ENCODE assay signal across 11 cellular contexts in genomic region chr1:214548988-214549387, GRCh38. TPM values are rescaled to one million over a fixed set of nuclear protein-coding genes. Genes with fewer than 3 reads are reported as not detected.
DNase-seq lines count a peak whose midpoint lies in the region; ATAC-seq and TF ChIP-seq lines count a peak whose summit lies in the region.
"Had no signal": no experiment of that assay in that cellular context is flagged by ENCODE, and none has a peak within 500 bp of the region (broad histone marks: within the 10 kb centered on the region; RNA-seq: fewer than 3 reads in every experiment).

No MANE protein-coding gene starts in this region.

- no peaks in the 10 kb centered on the region for H3K9me3 ChIP-seq in esophagus squamous epithelium
- H3K9me3 ChIP-seq in aorta (ENCODE audit: control insufficient read depth, low read length), result no peaks in the 10 kb centered on the region

- peaks cover 10 to 69% (median 12%) of the 10 kb centered on the region in 3 donors for H3K4me1 ChIP-seq in esophagus squamous epithelium
- H3K4me1 ChIP-seq in aorta (ENCODE audit: control insufficient read depth in 1 of 2, insufficient read depth in 2 of 2, low read length in 2 of 2), result peaks cover 3 to 7% of the 10 kb centered on the region in 2 donors

- intact Hi-C loops in esophagus squamous epithelium (cut with DNase I) (no loop called here), aorta (cut with DNase I) (no loop called here)

- peaks cover 0 to 6% (median 0%) of the 10 kb centered on the region in 4 donors for H3K27me3 ChIP-seq in esophagus squamous epithelium
- no peaks in the 10 kb centered on the region for H3K27me3 ChIP-seq in aorta (ENCODE audit: control insufficient read depth in 1 of 2, insufficient read depth in 2 of 2, low read length in 1 of 2)

- peaks cover 53% of the 10 kb centered on the region for H3K4me1 Mint-ChIP-seq in neural crest cell

- TF ChIP-seq CTCF in esophagus squamous epithelium (IDR thresholded peaks at IDR 0.05), result no peak
- no peak for TF ChIP-seq CTCF in neural crest cell (conservative IDR thresholded peaks at IDR 0.05)

- DNase-seq in COLO829 (ENCODE audit: low spot score), result peak; percentile 61
- DNase-seq in NCI-H2029 treated with DMSO at 0.1 percent for 48 hours (lab: John Stamatoyannopoulos, UW), result peak; percentile 41
- DNase-seq in esophagus squamous epithelium (lab: John Stamatoyannopoulos, UW), result no peak
- DNase-seq in neural crest cell (ENCODE audit: low read depth, low spot score), result no peak
- DNase-seq in activated effector memory CD4-positive, alpha-beta T cell treated with Interleukin-2 at 50 U/mL for 16 hours, result no peak
- DNase-seq in NCI-H187 (lab: John Stamatoyannopoulos, UW), result no peak
- DNase-seq in aorta, result no peak
- DNase-seq: activated CD4-positive, CD25-positive, alpha-beta regulatory T cell; naive B cell; NCI-H1105 treated with DMSO at 0.1 percent for 48 hours had no signal

- H3K4me3 ChIP-seq in esophagus squamous epithelium (peak overlapping the region in 3 of 4 donors; percentile 75 to 89 (median 80)), aorta (ENCODE audit: low read length in 2 of 2) (peak overlapping the region in 1 of 2 donors; percentile 18)

- 14 to 15% methylated on average over 2 of the region's 2 CpGs for WGBS in esophagus squamous epithelium, 2 donors
- 12 to 15% methylated on average over 2 of the region's 2 CpGs for WGBS in aorta, 2 donors

- no peaks in the 10 kb centered on the region for H3K36me3 Mint-ChIP-seq in neural crest cell (ENCODE audit: low read depth)
- H3K36me3 Mint-ChIP-seq: naive B cell had no signal

- peak overlapping the region; percentile 92 for H3K4me3 Mint-ChIP-seq in neural crest cell
- H3K4me3 Mint-ChIP-seq: naive B cell had no signal

- peak in 1 of 4 donors; percentile 26 for TF ChIP-seq POLR2A in esophagus squamous epithelium (IDR thresholded peaks at IDR 0.05)

- no peak overlapping the region for H3K27ac Mint-ChIP-seq in neural crest cell (ENCODE audit: unreplicated experiment)
- H3K27ac Mint-ChIP-seq: naive B cell had no signal

- ATAC-seq in GM19035 (IDR thresholded peaks at IDR 0.05; ENCODE audit: unreplicated experiment), result no peak
- no peak for ATAC-seq in aorta (ENCODE audit: low FRiP score)

- H3K27me3 Mint-ChIP-seq in neural crest cell (ENCODE audit: low read depth), result no peaks in the 10 kb centered on the region

- H3K9me3 Mint-ChIP-seq in neural crest cell, result no peaks in the 10 kb centered on the region
- H3K9me3 Mint-ChIP-seq: naive B cell had no signal

- H3K36me3 ChIP-seq in esophagus squamous epithelium (no peaks in the 10 kb centered on the region), aorta (ENCODE audit: control insufficient read depth in 1 of 2, insufficient read depth in 2 of 2, low read length in 1 of 2) (no peaks in the 10 kb centered on the region)

- H3K27ac ChIP-seq in esophagus squamous epithelium (peak overlapping the region in 2 of 4 donors; percentile 98), aorta (ENCODE audit: low read depth in 1 of 2, low read length in 2 of 2) (no peak overlapping the region)

RNA-seq across cellular contexts. Expression of gene PTPN14, which starts 2.4 kb away (rescaled TPM):
- 10 to 100 TPM; 14.4 to 28.8 (median 15.7) TPM for total RNA-seq in esophagus squamous epithelium
- 21.4 and 26.4 TPM in 2 replicates for total RNA-seq in neural crest cell
- total RNA-seq in aorta, result 10 to 100 TPM; 48.3 to 50.5 TPM
- polyA plus RNA-seq in aorta, result 1 to 10 TPM; 7.3 to 8.0 TPM

RNA-seq across cellular contexts. Expression of gene CENPF, which starts 54.0 kb away (rescaled TPM):
- 10 to 100 TPM; 13.8 to 26.3 (median 18.8) TPM for total RNA-seq in esophagus squamous epithelium
- total RNA-seq in neural crest cell, result 191 and 202 TPM in 2 replicates
- 1 to 10 TPM in 1 of 2 donors, under 1 TPM in 1; 0.97 to 4.3 TPM for total RNA-seq in aorta
- 1 to 10 TPM in 1 of 2 donors, under 1 TPM in 1; 0.05 to 1.3 TPM for polyA plus RNA-seq in aorta

Comparison
In these comparisons a context has a peak if more than half of its experiments do, and no peak if none do; other contexts are left out.
1. DNase-seq: peak in COLO829 (single experiment) and NCI-H2029 treated with DMSO at 0.1 percent for 48 hours (single experiment); none in esophagus squamous epithelium (single experiment), neural crest cell (single experiment), activated effector memory CD4-positive, alpha-beta T cell treated with Interleukin-2 at 50 U/mL for 16 hours (single experiment), NCI-H187 (0 of 2) and aorta (0 of 2).